27 cellular contexts compared by ENCODE assay signal in genomic region chr2:7881456-7881855, GRCh38.
A peak's percentile ranks its signal among the peaks of the same experiment; 100 is the strongest.
DNase-seq lines count a peak whose midpoint lies in the region; ATAC-seq and TF ChIP-seq lines count a peak whose summit lies in the region.
"Had no signal": no experiment of that assay in that cellular context is flagged by ENCODE, and none has a peak within 500 bp of the region (broad histone marks: within the 10 kb centered on the region; RNA-seq: fewer than 3 reads in every experiment).

No MANE protein-coding gene starts in this region.

- H3K9me3 Mint-ChIP-seq in activated CD4-positive, alpha-beta T cell treated with anti-CD3 and anti-CD28 coated beads for 36 hours (ENCODE audit: low read depth) = peaks cover 2% of the 10 kb centered on the region
- H3K9me3 Mint-ChIP-seq in progenitor cell of endocrine pancreas (ENCODE audit: low read depth) = no peaks in the 10 kb centered on the region
- H3K9me3 Mint-ChIP-seq in stimulated activated effector memory CD8-positive, alpha-beta T cell treated with anti-CD3 and anti-CD28 coated beads, Interleukin-12 subunit alpha, Interleukin-12 subunit beta, amount 100 ng/mL, for 72 hours = no peaks in the 10 kb centered on the region
- H3K9me3 Mint-ChIP-seq: CD8-positive, alpha-beta memory T cell had no signal

- H3K27me3 Mint-ChIP-seq in activated CD4-positive, alpha-beta T cell treated with anti-CD3 and anti-CD28 coated beads for 36 hours = no peaks in the 10 kb centered on the region
- peaks cover 44% of the 10 kb centered on the region for H3K27me3 Mint-ChIP-seq in progenitor cell of endocrine pancreas
- H3K27me3 Mint-ChIP-seq: activated naive CD8-positive, alpha-beta T cell had no signal

- DNase-seq in activated CD4-positive, alpha-beta T cell treated with anti-CD3 and anti-CD28 coated beads for 36 hours = no peak
- no peak for DNase-seq in activated CD4-positive, alpha-beta T cell treated with anti-CD3 and anti-CD28 coated beads for 1 hour
- DNase-seq in NOMO-1 treated with DMSO at 0.1 percent for 48 hours (lab: John Stamatoyannopoulos, UW; ENCODE audit: unreplicated experiment) (peak; percentile 89), body of pancreas (no peak), progenitor cell of endocrine pancreas (ENCODE audit: low spot score, unreplicated experiment) (no peak), DMS 273 treated with DMSO at 0.1 percent for 48 hours (lab: John Stamatoyannopoulos, UW) (no peak)
- no peak for DNase-seq in stimulated activated effector memory CD8-positive, alpha-beta T cell treated with anti-CD3 and anti-CD28 coated beads, Interleukin-12 subunit alpha, Interleukin-12 subunit beta, amount 100 ng/mL, for 72 hours (ENCODE audit: low spot score in 2 of 2)
- DNase-seq: 8988T; activated CD4-positive, alpha-beta T cell treated with anti-CD3 and anti-CD28 coated beads for 48 hours; activated CD8-positive, alpha-beta memory T cell treated with anti-CD3 and anti-CD28 coated beads, Interleukin-2, amount 10 ng/mL, durations not matched to agents 7 days and 5 days; AML-193; CD8-positive, alpha-beta memory T cell; DMS79; dorsolateral prefrontal cortex; NCI-H1105; NCI-H1930; NCI-H82; occipital lobe; SIG-M5; stimulated activated CD8-positive, alpha-beta memory T cell treated with anti-CD3 and anti-CD28 coated beads, Interleukin-4, amount 100 ng/mL, for 48 hours; transverse colon had no signal

- H3K27ac ChIP-seq in body of pancreas = peak overlapping the region in 1 of 4 donors; percentile 38
- H3K27ac ChIP-seq: ascending aorta, dorsolateral prefrontal cortex, HL-60, transverse colon had no signal

- POLR2A ChIA-PET in activated CD4-positive, alpha-beta T cell treated with anti-CD3 and anti-CD28 coated beads for 36 hours (lab: Charles Lee) = no interaction called here

- no peaks in the 10 kb centered on the region for H3K9me3 ChIP-seq in body of pancreas
- H3K9me3 ChIP-seq: ascending aorta, transverse colon had no signal

- H3K27ac Mint-ChIP-seq in activated CD4-positive, alpha-beta T cell treated with anti-CD3 and anti-CD28 coated beads for 36 hours = no peak overlapping the region
- peak overlapping the region; percentile 19 for H3K27ac Mint-ChIP-seq in progenitor cell of endocrine pancreas
- H3K27ac Mint-ChIP-seq in stimulated activated effector memory CD8-positive, alpha-beta T cell treated with anti-CD3 and anti-CD28 coated beads, Interleukin-12 subunit alpha, Interleukin-12 subunit beta, amount 100 ng/mL, for 72 hours = no peak overlapping the region
- H3K27ac Mint-ChIP-seq: activated CD8-positive, alpha-beta memory T cell treated with anti-CD3 and anti-CD28 coated beads, Interleukin-2, amount 10 ng/mL, durations not matched to agents 7 days and 5 days; activated naive CD8-positive, alpha-beta T cell had no signal

- no peak overlapping the region for H3K4me3 Mint-ChIP-seq in activated CD4-positive, alpha-beta T cell treated with anti-CD3 and anti-CD28 coated beads for 36 hours
- no peak overlapping the region for H3K4me3 Mint-ChIP-seq in progenitor cell of endocrine pancreas (ENCODE audit: low read depth)
- no peak overlapping the region for H3K4me3 Mint-ChIP-seq in stimulated activated effector memory CD8-positive, alpha-beta T cell treated with anti-CD3 and anti-CD28 coated beads, Interleukin-12 subunit alpha, Interleukin-12 subunit beta, amount 100 ng/mL, for 72 hours
- H3K4me3 Mint-ChIP-seq: activated CD8-positive, alpha-beta memory T cell treated with anti-CD3 and anti-CD28 coated beads, Interleukin-2, amount 10 ng/mL, durations not matched to agents 7 days and 5 days; activated naive CD8-positive, alpha-beta T cell; CD8-positive, alpha-beta memory T cell had no signal

- 57 to 68% methylated on average over 5 of the region's 5 CpGs for WGBS in body of pancreas, 2 donors

- no peak for TF ChIP-seq CTCF in body of pancreas (IDR thresholded peaks at IDR 0.05)
- no peak for TF ChIP-seq CTCF in progenitor cell of endocrine pancreas (IDR thresholded peaks at IDR 0.05; ENCODE audit: unreplicated experiment)

- no peak for TF ChIP-seq POLR2A in body of pancreas (IDR thresholded peaks at IDR 0.05)

- no peaks in the 10 kb centered on the region for H3K36me3 Mint-ChIP-seq in activated CD4-positive, alpha-beta T cell treated with anti-CD3 and anti-CD28 coated beads for 36 hours (ENCODE audit: low read depth)
- no peaks in the 10 kb centered on the region for H3K36me3 Mint-ChIP-seq in progenitor cell of endocrine pancreas (ENCODE audit: insufficient read depth)
- H3K36me3 Mint-ChIP-seq in stimulated activated effector memory CD8-positive, alpha-beta T cell treated with anti-CD3 and anti-CD28 coated beads, Interleukin-12 subunit alpha, Interleukin-12 subunit beta, amount 100 ng/mL, for 72 hours = no peaks in the 10 kb centered on the region
- H3K36me3 Mint-ChIP-seq: activated naive CD8-positive, alpha-beta T cell had no signal

- no peaks in the 10 kb centered on the region for H3K36me3 ChIP-seq in body of pancreas (replicated peaks in 1 of 2; ENCODE audit: insufficient read depth in 1 of 2, low read depth in 2 of 2)
- H3K36me3 ChIP-seq: ascending aorta, transverse colon had no signal

- intact Hi-C loops in activated CD4-positive, alpha-beta T cell treated with anti-CD3 and anti-CD28 coated beads for 36 hours (cut with DNase I, micrococcal nuclease) = no loop called here
- intact Hi-C loops in body of pancreas (cut with DNase I) = no loop called here

- H3K27me3 ChIP-seq in body of pancreas = no peaks in the 10 kb centered on the region
- H3K27me3 ChIP-seq: ascending aorta, dorsolateral prefrontal cortex, transverse colon had no signal

- H3K4me1 Mint-ChIP-seq in activated CD4-positive, alpha-beta T cell treated with anti-CD3 and anti-CD28 coated beads for 36 hours = no peaks in the 10 kb centered on the region
- peaks cover 33% of the 10 kb centered on the region for H3K4me1 Mint-ChIP-seq in progenitor cell of endocrine pancreas (ENCODE audit: low read depth)
- peaks cover 6% of the 10 kb centered on the region for H3K4me1 Mint-ChIP-seq in stimulated activated effector memory CD8-positive, alpha-beta T cell treated with anti-CD3 and anti-CD28 coated beads, Interleukin-12 subunit alpha, Interleukin-12 subunit beta, amount 100 ng/mL, for 72 hours
- H3K4me1 Mint-ChIP-seq: activated CD8-positive, alpha-beta memory T cell treated with anti-CD3 and anti-CD28 coated beads, Interleukin-2, amount 10 ng/mL, durations not matched to agents 7 days and 5 days; CD8-positive, alpha-beta memory T cell had no signal

- peaks cover 7% of the 10 kb centered on the region for H3K4me1 ChIP-seq in body of pancreas
- H3K4me1 ChIP-seq: ascending aorta had no signal

- CTCF ChIA-PET in activated CD4-positive, alpha-beta T cell treated with anti-CD3 and anti-CD28 coated beads for 36 hours (lab: Charles Lee) = interaction anchor here (0.6 to 1.9 kb wide), 3 partner anchors 12 to 521 kb away, joined by 3 to 5 read pairs (median 3); no protein-coding TSS in a partner anchor

- peak; percentile 19 for ATAC-seq in activated CD4-positive, alpha-beta T cell treated with anti-CD3 and anti-CD28 coated beads for 36 hours
- ATAC-seq in body of pancreas = peak; percentile 12
- ATAC-seq in GM21619 (IDR thresholded peaks at IDR 0.05; ENCODE audit: unreplicated experiment) = no peak
- ATAC-seq in stimulated activated effector memory CD8-positive, alpha-beta T cell treated with anti-CD3 and anti-CD28 coated beads, Interleukin-12 subunit alpha, Interleukin-12 subunit beta, amount 100 ng/mL, for 72 hours = no peak
- ATAC-seq: activated CD8-positive, alpha-beta memory T cell treated with anti-CD3 and anti-CD28 coated beads, Interleukin-2, amount 10 ng/mL, durations not matched to agents 7 days and 5 days; Panc1 had no signal

- no peak overlapping the region for H3K4me3 ChIP-seq in body of pancreas
- H3K4me3 ChIP-seq: ascending aorta, dorsolateral prefrontal cortex, lung, transverse colon had no signal

Comparison
In these comparisons a context has a peak if more than half of its experiments do, and no peak if none do; other contexts are left out.
1. ATAC-seq: peak in activated CD4-positive, alpha-beta T cell treated with anti-CD3 and anti-CD28 coated beads for 36 hours (single experiment) and body of pancreas (single experiment); none in GM21619 (single experiment) and stimulated activated effector memory CD8-positive, alpha-beta T cell treated with anti-CD3 and anti-CD28 coated beads, Interleukin-12 subunit alpha, Interleukin-12 subunit beta, amount 100 ng/mL, for 72 hours (single experiment).